ENCODE assay signal across 21 cellular contexts in the genomic region with DNA sequence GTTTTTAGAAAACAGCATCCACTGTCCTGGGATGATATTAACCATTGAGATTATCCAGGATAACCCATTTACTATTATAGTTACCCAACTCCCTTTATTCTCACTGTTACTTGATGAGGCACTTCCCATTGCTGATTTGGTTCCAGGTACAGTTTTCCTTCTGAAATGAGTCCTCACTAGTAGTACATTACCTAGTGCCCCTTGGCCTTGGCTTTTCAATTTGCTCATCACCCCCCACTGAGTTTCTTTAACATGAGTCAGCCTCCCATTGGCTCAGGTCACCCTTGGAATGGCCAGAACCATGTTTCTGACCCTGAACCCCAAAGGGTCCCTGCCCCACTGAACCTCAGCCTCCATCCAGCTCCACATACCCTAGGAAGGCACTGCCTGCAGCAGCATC.
"Had no signal": no experiment of that assay in that cellular context is flagged by ENCODE, and none has a peak within 500 bp of the region (broad histone marks: within the 10 kb centered on the region; RNA-seq: fewer than 3 reads in every experiment).

No MANE protein-coding gene starts in this region.

- DNase-seq: effector memory CD4-positive, alpha-beta T cell; immature natural killer cell; left colon; left ventricle myocardium superior; mesenchymal stem cell; midbrain; occipital lobe; pancreas; retina; right lobe of liver; stimulated activated CD4-positive, alpha-beta T cell treated with anti-CD3 and anti-CD28 coated beads, Interleukin-4, amount 100 ng/mL, for 1 hour; stimulated activated CD8-positive, alpha-beta memory T cell treated with anti-CD3 and anti-CD28 coated beads, Interleukin-4, amount 100 ng/mL, for 48 hours; stimulated activated naive CD8-positive, alpha-beta T cell treated with anti-CD3 and anti-CD28 coated beads, Interleukin-15, Interleukin-2, amounts not matched to agents 100 U/mL and 50 U/mL, for 24 hours; thyroid gland had no signal

- H3K9me3 Mint-ChIP-seq: immature natural killer cell; natural killer cell treated with Interleukin-12 subunit alpha and Interleukin-12 subunit beta and Interleukin-15 and Interleukin-18, amount 100 ng/mL, for 72 hours; stimulated activated effector memory CD8-positive, alpha-beta T cell treated with anti-CD3 and anti-CD28 coated beads, Interleukin-12 subunit alpha, Interleukin-12 subunit beta, amount 100 ng/mL, for 72 hours; type B pancreatic cell had no signal

- H3K27ac Mint-ChIP-seq: immature natural killer cell; natural killer cell treated with Interleukin-12 subunit alpha and Interleukin-12 subunit beta and Interleukin-15 and Interleukin-18, amount 100 ng/mL, for 72 hours; stimulated activated effector memory CD8-positive, alpha-beta T cell treated with anti-CD3 and anti-CD28 coated beads, Interleukin-12 subunit alpha, Interleukin-12 subunit beta, amount 100 ng/mL, for 72 hours; type B pancreatic cell had no signal

- H3K4me1 ChIP-seq: esophagus muscularis mucosa, gastroesophageal sphincter, pancreas, prostate gland, right lobe of liver, suprapubic skin, thyroid gland had no signal

- H3K9me3 ChIP-seq: esophagus muscularis mucosa, gastroesophageal sphincter, pancreas, prostate gland, right lobe of liver, suprapubic skin, thyroid gland had no signal

- H3K27ac ChIP-seq: esophagus muscularis mucosa, gastroesophageal sphincter, pancreas, prostate gland, right lobe of liver, suprapubic skin, thyroid gland had no signal

- H3K27me3 Mint-ChIP-seq: natural killer cell treated with Interleukin-12 subunit alpha and Interleukin-12 subunit beta and Interleukin-15 and Interleukin-18, amount 100 ng/mL, for 72 hours had no signal

- H3K4me3 Mint-ChIP-seq: immature natural killer cell; natural killer cell treated with Interleukin-12 subunit alpha and Interleukin-12 subunit beta and Interleukin-15 and Interleukin-18, amount 100 ng/mL, for 72 hours; stimulated activated effector memory CD8-positive, alpha-beta T cell treated with anti-CD3 and anti-CD28 coated beads, Interleukin-12 subunit alpha, Interleukin-12 subunit beta, amount 100 ng/mL, for 72 hours; type B pancreatic cell had no signal

- H3K27me3 ChIP-seq: esophagus muscularis mucosa, gastroesophageal sphincter, pancreas, right lobe of liver, suprapubic skin, thyroid gland had no signal

- H3K4me1 Mint-ChIP-seq: immature natural killer cell; stimulated activated effector memory CD8-positive, alpha-beta T cell treated with anti-CD3 and anti-CD28 coated beads, Interleukin-12 subunit alpha, Interleukin-12 subunit beta, amount 100 ng/mL, for 72 hours had no signal

- H3K36me3 Mint-ChIP-seq: immature natural killer cell; natural killer cell treated with Interleukin-12 subunit alpha and Interleukin-12 subunit beta and Interleukin-15 and Interleukin-18, amount 100 ng/mL, for 72 hours; stimulated activated effector memory CD8-positive, alpha-beta T cell treated with anti-CD3 and anti-CD28 coated beads, Interleukin-12 subunit alpha, Interleukin-12 subunit beta, amount 100 ng/mL, for 72 hours had no signal
